40 cellular contexts compared by ENCODE assay signal in genomic region chr6:85986681-85987080, GRCh38.
"Had no signal": no experiment of that assay in that cellular context is flagged by ENCODE, and none has a peak within 500 bp of the region (broad histone marks: within the 10 kb centered on the region; RNA-seq: fewer than 3 reads in every experiment).

No MANE protein-coding gene starts in this region.

- ATAC-seq: activated naive CD4-positive, alpha-beta T cell treated with anti-CD3 and anti-CD28 coated beads, Interleukin-2, amount 50 U/mL, for 72 hours; activated naive CD8-positive, alpha-beta T cell treated with anti-CD3 and anti-CD28 coated beads, Interleukin-2, amount 50 U/mL, for 24 hours; activated T-cell treated with anti-CD3 and anti-CD28 coated beads, Interleukin-2, amount 50 U/mL, for 4 hours; activated T-cell treated with anti-CD3 and anti-CD28 coated beads, Interleukin-2, amount 50 U/mL, for 72 hours; activated T-helper 17 cell treated with anti-CD3 and anti-CD28 coated beads, Interleukin-2, amount 50 U/mL, for 72 hours; body of pancreas had no signal

- FAIRE-seq: astrocyte, bronchial epithelial cell had no signal

- H3K36me3 ChIP-seq: adrenal gland, ascending aorta, brain microvascular endothelial cell, breast epithelium, cardiac muscle cell had no signal

- DNase-seq: activated effector memory CD4-positive, alpha-beta T cell treated with anti-CD3 and anti-CD28 coated beads, Interleukin-2, amount 50 U/mL, for 16 hours; activated effector memory CD4-positive, alpha-beta T cell treated with Interleukin-2 at 50 U/mL for 16 hours; activated gamma-delta T cell; activated gamma-delta T cell treated with Interleukin-2 at 50 U/mL for 16 hours; activated naive CD4-positive, alpha-beta T cell; activated naive CD4-positive, alpha-beta T cell treated with anti-CD3 and anti-CD28 coated beads for 36 hours; activated naive CD4-positive, alpha-beta T cell treated with anti-CD3 and anti-CD28 coated beads, Interleukin-2, amount 10 ng/mL, durations not matched to agents 7 days and 5 days; activated naive CD4-positive, alpha-beta T cell treated with anti-CD3 and anti-CD28 coated beads, Interleukin-2, amount 50 U/mL, for 16 hours; activated naive CD4-positive, alpha-beta T cell treated with Interleukin-2 at 50 U/mL for 16 hours; activated naive CD8-positive, alpha-beta T cell treated with anti-CD3 and anti-CD28 coated beads for 36 hours; activated naive CD8-positive, alpha-beta T cell treated with anti-CD3 and anti-CD28 coated beads, Interleukin-2, amount 10 ng/mL, durations not matched to agents 7 days and 5 days; activated naive CD8-positive, alpha-beta T cell treated with anti-CD3 and anti-CD28 coated beads, Interleukin-2, amount 50 U/mL, for 24 hours; activated T-cell treated with anti-CD3 and anti-CD28 coated beads, Interleukin-2, amount 50 U/mL, for 1 hour; activated T-cell treated with anti-CD3 and anti-CD28 coated beads, Interleukin-2, amount 50 U/mL, for 24 hours; activated T-cell treated with anti-CD3 and anti-CD28 coated beads, Interleukin-2, amount 50 U/mL, for 4 hours; activated T-cell treated with anti-CD3 and anti-CD28 coated beads, Interleukin-2, amount 50 U/mL, for 48 hours; activated T-cell treated with anti-CD3 and anti-CD28 coated beads, Interleukin-2, amount 50 U/mL, for 72 hours; adrenal gland; amniotic stem cell; amygdala; anterior cingulate cortex; aorta; body of pancreas; brain microvascular endothelial cell; caudate nucleus; central memory CD4-positive, alpha-beta T cell; cerebellar nuclear complex had no signal

- H3K27me3 ChIP-seq: adrenal gland, ascending aorta, body of pancreas, brain microvascular endothelial cell, breast epithelium, cardiac muscle cell had no signal

- H3K4me3 Mint-ChIP-seq: activated naive CD4-positive, alpha-beta T cell treated with anti-CD3 and anti-CD28 coated beads for 36 hours; activated naive CD4-positive, alpha-beta T cell treated with anti-CD3 and anti-CD28 coated beads, Interleukin-2, amount 10 ng/mL, durations not matched to agents 7 days and 5 days; activated naive CD4-positive, alpha-beta T cell treated with anti-CD3 and anti-CD28 coated beads, Interleukin-2, amount 50 U/mL, for 24 hours; activated naive CD8-positive, alpha-beta T cell; activated naive CD8-positive, alpha-beta T cell treated with anti-CD3 and anti-CD28 coated beads for 36 hours; activated naive CD8-positive, alpha-beta T cell treated with anti-CD3 and anti-CD28 coated beads, Interleukin-2, amount 10 ng/mL, durations not matched to agents 7 days and 5 days; activated naive CD8-positive, alpha-beta T cell treated with anti-CD3 and anti-CD28 coated beads, Interleukin-2, amount 50 U/mL, for 24 hours; activated T-cell treated with anti-CD3 and anti-CD28 coated beads, Interleukin-2, amount 50 U/mL, for 24 hours; activated T-cell treated with anti-CD3 and anti-CD28 coated beads, Interleukin-2, amount 50 U/mL, for 4 hours; activated T-cell treated with anti-CD3 and anti-CD28 coated beads, Interleukin-2, amount 50 U/mL, for 72 hours; activated T-helper 1 cell treated with anti-CD3 and anti-CD28 coated beads, Interleukin-12 subunit alpha, Interleukin-12 subunit beta, Interleukin-2, Interleukin-4 antibody, amounts not matched to agents 30 ng/mL and 10 ng/mL and 1 ng/mL, durations not matched to agents 14 hours and 24 hours and 36 hours; activated T-helper 17 cell treated with anti-CD3 and anti-CD28 coated beads, Interleukin-2, amount 50 U/mL, for 72 hours; brain; central memory CD8-positive, alpha-beta T cell had no signal

- H3K4me1 Mint-ChIP-seq: activated naive CD4-positive, alpha-beta T cell treated with anti-CD3 and anti-CD28 coated beads, Interleukin-2, amount 10 ng/mL, durations not matched to agents 7 days and 5 days; activated naive CD4-positive, alpha-beta T cell treated with anti-CD3 and anti-CD28 coated beads, Interleukin-2, amount 50 U/mL, for 24 hours; activated naive CD8-positive, alpha-beta T cell treated with anti-CD3 and anti-CD28 coated beads for 36 hours; activated naive CD8-positive, alpha-beta T cell treated with anti-CD3 and anti-CD28 coated beads, Interleukin-2, amount 10 ng/mL, durations not matched to agents 7 days and 5 days; activated naive CD8-positive, alpha-beta T cell treated with anti-CD3 and anti-CD28 coated beads, Interleukin-2, amount 50 U/mL, for 24 hours; activated T-helper 17 cell treated with anti-CD3 and anti-CD28 coated beads, Interleukin-2, amount 50 U/mL, for 72 hours; brain; central memory CD8-positive, alpha-beta T cell had no signal

- H3K27ac Mint-ChIP-seq: activated naive CD4-positive, alpha-beta T cell treated with anti-CD3 and anti-CD28 coated beads for 36 hours; activated naive CD4-positive, alpha-beta T cell treated with anti-CD3 and anti-CD28 coated beads, Interleukin-2, amount 10 ng/mL, durations not matched to agents 7 days and 5 days; activated naive CD4-positive, alpha-beta T cell treated with anti-CD3 and anti-CD28 coated beads, Interleukin-2, amount 50 U/mL, for 24 hours; activated naive CD4-positive, alpha-beta T cell treated with anti-CD3 and anti-CD28 coated beads, Interleukin-2, amount 50 U/mL, for 72 hours; activated naive CD8-positive, alpha-beta T cell; activated naive CD8-positive, alpha-beta T cell treated with anti-CD3 and anti-CD28 coated beads for 36 hours; activated naive CD8-positive, alpha-beta T cell treated with anti-CD3 and anti-CD28 coated beads, Interleukin-2, amount 10 ng/mL, durations not matched to agents 7 days and 5 days; activated naive CD8-positive, alpha-beta T cell treated with anti-CD3 and anti-CD28 coated beads, Interleukin-2, amount 50 U/mL, for 24 hours; activated T-cell treated with anti-CD3 and anti-CD28 coated beads, Interleukin-2, amount 50 U/mL, for 24 hours; activated T-cell treated with anti-CD3 and anti-CD28 coated beads, Interleukin-2, amount 50 U/mL, for 72 hours; activated T-helper 1 cell treated with anti-CD3 and anti-CD28 coated beads, Interleukin-12 subunit alpha, Interleukin-12 subunit beta, Interleukin-2, Interleukin-4 antibody, amounts not matched to agents 30 ng/mL and 10 ng/mL and 1 ng/mL, durations not matched to agents 14 hours and 24 hours and 36 hours; activated T-helper 17 cell treated with anti-CD3 and anti-CD28 coated beads, Interleukin-2, amount 50 U/mL, for 72 hours; activated T-helper 2 cell treated with anti-CD3 and anti-CD28 coated beads, Interferon-gamma antibody, Interleukin-2, Interleukin-4, amounts not matched to agents 10 μg/mL and 5 μg/mL and 100 μg/mL, durations not matched to agents 14 hours and 24 hours and 36 hours; brain had no signal

- H3K27ac ChIP-seq: adrenal gland, ascending aorta, body of pancreas, brain microvascular endothelial cell, breast epithelium, cardiac muscle cell had no signal

- H3K4me1 ChIP-seq: adrenal gland, ascending aorta, body of pancreas, breast epithelium had no signal

- H3K27me3 Mint-ChIP-seq: activated naive CD4-positive, alpha-beta T cell treated with anti-CD3 and anti-CD28 coated beads, Interleukin-2, amount 10 ng/mL, durations not matched to agents 7 days and 5 days; activated naive CD4-positive, alpha-beta T cell treated with anti-CD3 and anti-CD28 coated beads, Interleukin-2, amount 50 U/mL, for 24 hours; activated naive CD8-positive, alpha-beta T cell; activated naive CD8-positive, alpha-beta T cell treated with anti-CD3 and anti-CD28 coated beads for 36 hours; activated naive CD8-positive, alpha-beta T cell treated with anti-CD3 and anti-CD28 coated beads, Interleukin-2, amount 10 ng/mL, durations not matched to agents 7 days and 5 days; activated naive CD8-positive, alpha-beta T cell treated with anti-CD3 and anti-CD28 coated beads, Interleukin-2, amount 50 U/mL, for 24 hours; activated T-cell treated with anti-CD3 and anti-CD28 coated beads, Interleukin-2, amount 50 U/mL, for 24 hours; activated T-helper 17 cell treated with anti-CD3 and anti-CD28 coated beads, Interleukin-2, amount 50 U/mL, for 72 hours; brain; central memory CD8-positive, alpha-beta T cell had no signal

- H3K4me3 ChIP-seq: adrenal gland, ascending aorta, body of pancreas, breast epithelium, cardiac muscle cell had no signal

- H3K36me3 Mint-ChIP-seq: activated naive CD4-positive, alpha-beta T cell treated with anti-CD3 and anti-CD28 coated beads, Interleukin-2, amount 10 ng/mL, durations not matched to agents 7 days and 5 days; activated naive CD4-positive, alpha-beta T cell treated with anti-CD3 and anti-CD28 coated beads, Interleukin-2, amount 50 U/mL, for 24 hours; activated naive CD8-positive, alpha-beta T cell; activated naive CD8-positive, alpha-beta T cell treated with anti-CD3 and anti-CD28 coated beads for 36 hours; activated naive CD8-positive, alpha-beta T cell treated with anti-CD3 and anti-CD28 coated beads, Interleukin-2, amount 10 ng/mL, durations not matched to agents 7 days and 5 days; brain had no signal
